In the genomic region with DNA sequence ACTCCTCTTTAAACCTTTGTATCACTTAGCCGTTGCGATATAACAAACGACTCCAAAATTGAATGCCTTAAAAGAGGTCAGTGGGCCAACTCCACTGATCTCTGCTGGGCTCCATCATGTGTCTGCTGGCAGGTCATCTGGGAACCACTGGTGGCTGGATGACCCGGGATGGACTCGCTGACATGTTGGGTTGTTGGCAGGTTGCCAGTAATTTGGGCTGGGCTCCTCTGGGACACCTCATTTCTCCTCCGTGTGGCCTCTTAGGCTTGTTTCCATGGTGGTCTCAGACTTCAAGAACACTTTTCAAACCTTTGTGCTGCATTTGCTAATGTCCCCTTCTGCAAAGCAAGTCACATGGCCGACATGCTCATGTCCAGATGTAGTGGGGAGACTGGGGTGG, we compare ENCODE assay signal across 28 cellular contexts.
DNase-seq lines count a peak whose midpoint lies in the region; ATAC-seq, FAIRE-seq and TF ChIP-seq lines count a peak whose summit lies in the region.
"Had no signal": no experiment of that assay in that cellular context is flagged by ENCODE, and none has a peak within 500 bp of the region (broad histone marks: within the 10 kb centered on the region; RNA-seq: fewer than 3 reads in every experiment).

No MANE protein-coding gene starts in this region.

- no peak for TF ChIP-seq CTCF in left ventricle myocardium inferior (IDR thresholded peaks at IDR 0.05; ENCODE audit: borderline replicate concordance)
- no peak for TF ChIP-seq CTCF in K562 (IDR thresholded peaks at IDR 0.05 in 2 of 3, conservative IDR thresholded peaks at IDR 0.05 in 1 of 3; ENCODE audit: insufficient read depth in 2 of 3, low read depth in 1 of 3, low read length in 3 of 3)
- TF ChIP-seq CTCF in neural crest cell (conservative IDR thresholded peaks at IDR 0.05): no peak

- peaks cover 4% of the 10 kb centered on the region for H3K9me3 Mint-ChIP-seq in neural crest cell
- H3K9me3 Mint-ChIP-seq: CD8-positive, alpha-beta memory T cell had no signal

- BruUV-seq in K562 (replicated peaks; lab: Mats Ljungman, UMichigan): no TSS peak

- H3K36me3 Mint-ChIP-seq in neural crest cell (ENCODE audit: low read depth): peaks cover 2% of the 10 kb centered on the region
- H3K36me3 Mint-ChIP-seq: CD14-positive monocyte; CD4-positive, alpha-beta memory T cell; CD4-positive, CD25-positive, alpha-beta regulatory T cell; CD8-positive, alpha-beta memory T cell had no signal

- H3K4me1 Mint-ChIP-seq in neural crest cell: peaks cover 30% of the 10 kb centered on the region
- H3K4me1 Mint-ChIP-seq: CD4-positive, alpha-beta memory T cell; CD4-positive, CD25-positive, alpha-beta regulatory T cell; CD8-positive, alpha-beta memory T cell had no signal

- no peaks in the 10 kb centered on the region for H3K9me1 ChIP-seq in K562 (ENCODE audit: control insufficient read depth, insufficient read depth, low read length)

- TF ChIP-seq POLR2A in K562 (conservative IDR thresholded peaks at IDR 0.05): no peak

- TF ChIP-seq RAD21 in Ishikawa (IDR thresholded peaks at IDR 0.05; ENCODE audit: low read depth) (no peak), K562 (CRISPR knock-in tag; conservative IDR thresholded peaks at IDR 0.05 in 1 of 2, IDR thresholded peaks at IDR 0.05 in 1 of 2) (no peak)

- intact Hi-C loops in cardiac septum (cut with DNase I) (no loop called here), left ventricle myocardium inferior (cut with micrococcal nuclease) (no loop called here), K562 (cut with micrococcal nuclease) (no loop called here)

- TF ChIP-seq EP300 in Ishikawa (IDR thresholded peaks at IDR 0.05; ENCODE audit: borderline replicate concordance) (no peak), K562 (IDR thresholded peaks at IDR 0.05; ENCODE audit: low read length) (no peak)

- DNase-seq in cardiac septum (ENCODE audit: low spot score) (peak; percentile 49), left ventricle myocardium inferior (no peak), K562 (ENCODE audit: extremely low read depth in 1 of 4, low spot score in 3 of 4) (peak in 1 of 4 experiments; percentile 29), neural crest cell (ENCODE audit: low read depth, low spot score) (no peak), epidermal melanocyte (ENCODE audit: insufficient read length, low spot score) (no peak)
- no peak for DNase-seq in activated T-cell treated with anti-CD3 and anti-CD28 coated beads, Interleukin-2, amount 50 U/mL, for 48 hours
- DNase-seq: 8988T; ACHN; BE2C; C1 segment of cervical spinal cord; CD4-positive, alpha-beta memory T cell; CD4-positive, CD25-positive, alpha-beta regulatory T cell; CD8-positive, alpha-beta memory T cell; COR-L47; DMS153; DMS53; DMS79; DND-41; EL; GDM1 had no signal

- no peak overlapping the region for H3K4me2 ChIP-seq in K562 (ENCODE audit: insufficient read depth, low read length)
- H3K4me2 ChIP-seq: BLaER1 had no signal

- H3K4me3 ChIP-seq in left ventricle myocardium inferior (no peak overlapping the region), K562 (no peak overlapping the region)
- H3K4me3 ChIP-seq: BLaER1, GM12878 had no signal

- peak overlapping the region; percentile 32 for H3K27ac Mint-ChIP-seq in neural crest cell (ENCODE audit: unreplicated experiment)
- H3K27ac Mint-ChIP-seq: CD4-positive, alpha-beta memory T cell; CD4-positive, CD25-positive, alpha-beta regulatory T cell had no signal

- 29% methylated on average over 7 of the region's 7 CpGs for WGBS in K562 (ENCODE audit: insufficient coverage, low coverage, missing lambda C conversion rate)

- H3K36me3 ChIP-seq in left ventricle myocardium inferior: no peaks in the 10 kb centered on the region
- no peaks in the 10 kb centered on the region for H3K36me3 ChIP-seq in K562 (ENCODE audit: control insufficient read depth, insufficient read depth, low read length)
- H3K36me3 ChIP-seq: BE2C, BLaER1 had no signal

- H3K27me3 ChIP-seq in left ventricle myocardium inferior (ENCODE audit: low read depth) (peaks cover 92% of the 10 kb centered on the region), K562 (ENCODE audit: control insufficient read depth in 2 of 2, insufficient read depth in 2 of 2, low read length in 2 of 2) (peaks cover 23 to 70% of the 10 kb centered on the region in 2 experiments)
- H3K27me3 ChIP-seq: BLaER1 had no signal

- no peaks in the 10 kb centered on the region for H3K79me2 ChIP-seq in K562 (ENCODE audit: control insufficient read depth, insufficient read depth, low read length)

- no peak for ATAC-seq in K562
- ATAC-seq: GM12878 had no signal

- H3K4me3 Mint-ChIP-seq in neural crest cell: no peak overlapping the region
- H3K4me3 Mint-ChIP-seq: CD14-positive monocyte; CD4-positive, alpha-beta memory T cell; CD4-positive, CD25-positive, alpha-beta regulatory T cell; CD8-positive, alpha-beta memory T cell had no signal

- in situ Hi-C loops in K562 (cut with MboI): no loop called here

- CTCF ChIA-PET in K562 (lab: Yijun Ruan, JAX; ENCODE audit: low intra/inter-chr PET ratio): no interaction called here

- no peak overlapping the region for H2AFZ ChIP-seq in K562 (ENCODE audit: low read depth, low read length)

- POLR2A ChIA-PET in K562 (lab: Yijun Ruan, JAX): no interaction called here

- H3K27me3 Mint-ChIP-seq in neural crest cell (ENCODE audit: low read depth): no peaks in the 10 kb centered on the region

- no peaks in the 10 kb centered on the region for H3K4me1 ChIP-seq in left ventricle myocardium inferior
- H3K4me1 ChIP-seq in K562 (replicated peaks in 1 of 2; ENCODE audit: control insufficient read depth in 2 of 2, insufficient read depth in 2 of 2, low read length in 2 of 2): no peaks in the 10 kb centered on the region
- H3K4me1 ChIP-seq: BE2C had no signal

- H3K9me3 ChIP-seq in left ventricle myocardium inferior (replicated peaks) (peaks cover 7% of the 10 kb centered on the region), K562 (replicated peaks; ENCODE audit: control insufficient read depth, insufficient read depth, low read depth, low read length) (no peaks in the 10 kb centered on the region)
- H3K9me3 ChIP-seq: BE2C had no signal

- H4K20me1 ChIP-seq in K562 (replicated peaks; ENCODE audit: control insufficient read depth, insufficient read depth, low read length): no peaks in the 10 kb centered on the region
- H4K20me1 ChIP-seq: BLaER1 had no signal

- FAIRE-seq in K562 (lab: Jason Lieb, UNC): no peak
- FAIRE-seq: A204.1, GM12878, GM12892, GM18507, GM19239 had no signal

- no peak overlapping the region for H3K27ac ChIP-seq in left ventricle myocardium inferior (replicated peaks)
- H3K27ac ChIP-seq in K562 (ENCODE audit: extremely low read depth, low read depth, low read length): no peak overlapping the region
- H3K27ac ChIP-seq: BLaER1 had no signal

- H3K9ac ChIP-seq in K562 (ENCODE audit: insufficient read depth in 1 of 2, low read depth in 2 of 2, low read length in 2 of 2): no peak overlapping the region
- H3K9ac ChIP-seq: BLaER1 had no signal

TF ChIP-seq in Ishikawa, 13 proteins besides CTCF, POLR2A, EP300 and RAD21 (continues in another document):
- TF ChIP-seq NFIC (IDR thresholded peaks at IDR 0.05): 0 out of 2 replicates have a peak, but pooled peaks have one; percentile 19
- no peak for TF ChIP-seq CREB1 (IDR thresholded peaks at IDR 0.05; ENCODE audit: low read depth)
- TF ChIP-seq ZBTB7A (IDR thresholded peaks at IDR 0.05; ENCODE audit: low read depth): no peak
- TF ChIP-seq CEBPB (IDR thresholded peaks at IDR 0.05): no peak

TF ChIP-seq in K562, 482 proteins besides CTCF, POLR2A, EP300 and RAD21:
- peak; percentile 98 for TF ChIP-seq NFIC (IDR thresholded peaks at IDR 0.05)
- TF ChIP-seq EP400 (IDR thresholded peaks at IDR 0.05): no peak
- peak; percentile 52 for TF ChIP-seq SMAD1 (IDR thresholded peaks at IDR 0.05; ENCODE audit: low read depth, low read length, partially characterized antibody)
- peak; percentile 93 for TF ChIP-seq NFIX (CRISPR knock-in tag; IDR thresholded peaks at IDR 0.05; ENCODE audit: low read depth)
